1 cellular context compared by ENCODE assay signal in genomic region chr3:114056130-114057010, GRCh38.
TF ChIP-seq lines count a peak whose summit lies in the region.

TSS of gene CCDC191 (minus strand) at chr3:114056526. CDS start at chr3:114056466, 60 bp downstream.
TSS of gene QTRT2 (plus strand) at chr3:114056737. CDS start at chr3:114065258, 8,521 bp downstream.

TF ChIP-seq in K562, 482 proteins besides CTCF, POLR2A, EP300 and RAD21 (continued from another document and continues in another):
- TF ChIP-seq CGGBP1 (CRISPR knock-in tag; IDR thresholded peaks at IDR 0.05) (no peak), ARHGAP35 (IDR thresholded peaks at IDR 0.05; ENCODE audit: partially characterized antibody) (no peak), TBP (optimal IDR thresholded peaks at IDR 0.05; ENCODE audit: low read depth, low read length) (no peak), PCBP2 (IDR thresholded peaks at IDR 0.05; ENCODE audit: low read depth, low read length, poor library complexity, severe bottlenecking) (no peak), FOXJ3 (CRISPR knock-in tag; IDR thresholded peaks at IDR 0.05) (no peak), TAF9B (IDR thresholded peaks at IDR 0.05; ENCODE audit: partially characterized antibody) (peak; percentile 12), C11orf30 (IDR thresholded peaks at IDR 0.05; ENCODE audit: low read depth) (peak; percentile 90), E2F1 (CRISPR knock-in tag; IDR thresholded peaks at IDR 0.05) (no peak), ZNF253 (CRISPR knock-in tag; conservative IDR thresholded peaks at IDR 0.05) (no peak), ELF2 (CRISPR knock-in tag; IDR thresholded peaks at IDR 0.05) (no peak), ZNF561 (CRISPR knock-in tag; conservative IDR thresholded peaks at IDR 0.05) (no peak), CBFA2T3 (IDR thresholded peaks at IDR 0.05) (no peak), RNF219 (CRISPR knock-in tag; IDR thresholded peaks at IDR 0.05) (no peak), ZNF395 (CRISPR knock-in tag; IDR thresholded peaks at IDR 0.05) (peak; percentile 60), GTF2A2 (tag; IDR thresholded peaks at IDR 0.05) (no peak), ATF1 (CRISPR knock-in tag; IDR thresholded peaks at IDR 0.05) (peak; percentile 87), ATF1 (tag; IDR thresholded peaks at IDR 0.05) (peak; percentile 99), PRPF4 (IDR thresholded peaks at IDR 0.05; ENCODE audit: insufficient read depth, low read depth, low read length, poor library complexity, severe bottlenecking) (no peak), SREBF1 (IDR thresholded peaks at IDR 0.05; ENCODE audit: borderline replicate concordance, low read depth, low read length) (0 out of 2 replicates have a peak, but pooled peaks have one; percentile 10), PRDM10 (IDR thresholded peaks at IDR 0.05; ENCODE audit: partially characterized antibody) (no peak), THRA (IDR thresholded peaks at IDR 0.05) (no peak), ZNF589 (CRISPR knock-in tag; IDR thresholded peaks at IDR 0.05; ENCODE audit: low read depth) (no peak), SMARCC2 (IDR thresholded peaks at IDR 0.05; ENCODE audit: low read depth) (no peak), MED1 (CRISPR knock-in tag; IDR thresholded peaks at IDR 0.05; ENCODE audit: borderline replicate concordance) (no peak), CXXC5 (CRISPR knock-in tag; IDR thresholded peaks at IDR 0.05) (peak; percentile 65), DPF2 (IDR thresholded peaks at IDR 0.05) (0 out of 2 replicates have a peak, but pooled peaks have one; percentile 34), TFAP4 (CRISPR knock-in tag; IDR thresholded peaks at IDR 0.05; ENCODE audit: borderline replicate concordance) (peak; percentile 68), E2F5 (CRISPR knock-in tag; IDR thresholded peaks at IDR 0.05) (no peak), MIER1 (IDR thresholded peaks at IDR 0.05; ENCODE audit: low read depth) (no peak), ZNF707 (CRISPR knock-in tag; conservative IDR thresholded peaks at IDR 0.05) (no peak), ZNF311 (CRISPR knock-in tag; IDR thresholded peaks at IDR 0.05) (no peak), THRAP3 (IDR thresholded peaks at IDR 0.05; ENCODE audit: borderline replicate concordance) (no peak), LEF1 (IDR thresholded peaks at IDR 0.05) (no peak), ZNF717 (CRISPR knock-in tag; IDR thresholded peaks at IDR 0.05) (no peak), ZNF133 (CRISPR knock-in tag; IDR thresholded peaks at IDR 0.05) (no peak), DDX20 (tag; IDR thresholded peaks at IDR 0.05; ENCODE audit: low read depth) (no peak), ELK1 (CRISPR knock-in tag; IDR thresholded peaks at IDR 0.05) (no peak), AFF4 (CRISPR knock-in tag; IDR thresholded peaks at IDR 0.05) (no peak), SP1 (CRISPR knock-in tag; IDR thresholded peaks at IDR 0.05) (peak; percentile 72), KHSRP (IDR thresholded peaks at IDR 0.05) (peak; percentile 89), SOX6 (IDR thresholded peaks at IDR 0.05) (no peak), TFAM (CRISPR knock-in tag; conservative IDR thresholded peaks at IDR 0.05) (no peak), SIN3B (IDR thresholded peaks at IDR 0.05; ENCODE audit: low read depth) (peak; percentile 72), SRSF1 (IDR thresholded peaks at IDR 0.05; ENCODE audit: low read depth, low read length) (no peak), HCFC1 (IDR thresholded peaks at IDR 0.05; ENCODE audit: low read depth, low read length) (peak; percentile 97), KLF13 (tag; IDR thresholded peaks at IDR 0.05; ENCODE audit: borderline replicate concordance, low read depth) (no peak), CBFA2T2 (conservative IDR thresholded peaks at IDR 0.05) (no peak), GABPB1 (CRISPR knock-in tag; IDR thresholded peaks at IDR 0.05) (peak; percentile 56; the same call in 1 of the 2 replicates), SMARCE1 (IDR thresholded peaks at IDR 0.05) (no peak), GATA2 (CRISPR knock-in tag; IDR thresholded peaks at IDR 0.05) (no peak), NFE2 (IDR thresholded peaks at IDR 0.05; ENCODE audit: low read depth) (no peak), NR0B1 (IDR thresholded peaks at IDR 0.05; ENCODE audit: partially characterized antibody) (no peak), PTRF (tag; IDR thresholded peaks at IDR 0.05) (no peak)
